In genomic region chr1:94092210-94092613, GRCh38 we compare ENCODE assay signal across 1 cellular context.
TF ChIP-seq lines count a peak whose summit lies in the region.

No MANE protein-coding gene starts in this region.

TF ChIP-seq in SK-N-SH, 30 proteins besides CTCF, POLR2A, EP300 and RAD21 (continued from another document):
- TF ChIP-seq ZBTB33 (IDR thresholded peaks at IDR 0.05; ENCODE audit: borderline replicate concordance, low read depth) (no peak), TCF12 (IDR thresholded peaks at IDR 0.05) (no peak), MEF2A (IDR thresholded peaks at IDR 0.05; ENCODE audit: borderline replicate concordance, low read depth) (no peak), CHD2 (IDR thresholded peaks at IDR 0.05; ENCODE audit: low read length, partially characterized antibody) (no peak), MXI1 (IDR thresholded peaks at IDR 0.05; ENCODE audit: low read depth, low read length) (no peak), EZH2phosphoT487 (IDR thresholded peaks at IDR 0.05; ENCODE audit: borderline replicate concordance, low read depth) (no peak), PBX3 (IDR thresholded peaks at IDR 0.05) (no peak), JUND (IDR thresholded peaks at IDR 0.05) (no peak), USF1 (IDR thresholded peaks at IDR 0.05; ENCODE audit: borderline replicate concordance, low read depth) (no peak), IRF3 (IDR thresholded peaks at IDR 0.05; ENCODE audit: low read depth, low read length) (no peak), NFIC (IDR thresholded peaks at IDR 0.05; ENCODE audit: borderline replicate concordance) (no peak), SMC3 (IDR thresholded peaks at IDR 0.05; ENCODE audit: low read depth, low read length) (no peak)
TF ChIP-seq in SK-N-SH: peak in this region for 0.
